8 cellular contexts compared by ENCODE assay signal in genomic region chr4:184355111-184355604, GRCh38.
A peak's percentile ranks its signal among the peaks of the same experiment; 100 is the strongest.
DNase-seq lines count a peak whose midpoint lies in the region; ATAC-seq and TF ChIP-seq lines count a peak whose summit lies in the region.

No MANE protein-coding gene starts in this region.

- peak overlapping the region; percentile 80 for H3K27ac ChIP-seq in KMS-11
- peak overlapping the region in 9 of 10 donors; percentile 26 to 88 (median 73) for H3K27ac ChIP-seq in heart right ventricle

- H3K27ac Mint-ChIP-seq in activated naive CD4-positive, alpha-beta T cell treated with anti-CD3 and anti-CD28 coated beads, Interleukin-2, amount 50 U/mL, for 72 hours = no peak overlapping the region
- peak overlapping the region; percentile 52 for H3K27ac Mint-ChIP-seq in activated naive CD8-positive, alpha-beta T cell treated with anti-CD3 and anti-CD28 coated beads for 36 hours

- intact Hi-C loops in heart right ventricle (cut with DNase I) = no loop called here

- H3K4me1 Mint-ChIP-seq in activated naive CD8-positive, alpha-beta T cell treated with anti-CD3 and anti-CD28 coated beads for 36 hours = peaks cover 24% of the 10 kb centered on the region

- H3K9me3 Mint-ChIP-seq in activated naive CD4-positive, alpha-beta T cell treated with anti-CD3 and anti-CD28 coated beads, Interleukin-2, amount 50 U/mL, for 72 hours = peaks cover 0 to 5% of the 10 kb centered on the region in 2 donors
- H3K9me3 Mint-ChIP-seq in activated naive CD8-positive, alpha-beta T cell treated with anti-CD3 and anti-CD28 coated beads for 36 hours = peaks cover 3% of the 10 kb centered on the region

- no peaks in the 10 kb centered on the region for H3K36me3 ChIP-seq in KMS-11 (ENCODE audit: insufficient read depth)
- no peaks in the 10 kb centered on the region for H3K36me3 ChIP-seq in heart right ventricle
- no peaks in the 10 kb centered on the region for H3K36me3 ChIP-seq in skeletal muscle satellite cell (ENCODE audit: insufficient read depth, low read length)

- H3K27me3 ChIP-seq in KMS-11 (ENCODE audit: insufficient read depth, low read depth) (no peaks in the 10 kb centered on the region), heart right ventricle (no peaks in the 10 kb centered on the region), skeletal muscle satellite cell (ENCODE audit: control insufficient read depth, insufficient read depth, low read length) (no peaks in the 10 kb centered on the region)

- no peak overlapping the region for H2AFZ ChIP-seq in KMS-11 (ENCODE audit: low read depth)

- TF ChIP-seq CTCF in KMS-11 (conservative IDR thresholded peaks at IDR 0.05; ENCODE audit: low read depth, low read length) = no peak
- TF ChIP-seq CTCF in heart right ventricle (IDR thresholded peaks at IDR 0.05) = no peak

- H3K9me3 ChIP-seq in heart right ventricle (peaks cover 0 to 10% (median 0%) of the 10 kb centered on the region in 11 donors), skeletal muscle satellite cell (replicated peaks; ENCODE audit: low read length) (no peaks in the 10 kb centered on the region)

- H3K4me3 ChIP-seq in KMS-11 (IDR thresholded peaks at IDR 0.05; ENCODE audit: insufficient read depth, low read depth, low read length) = no peak overlapping the region
- H3K4me3 ChIP-seq in heart right ventricle = no peak overlapping the region
- no peak overlapping the region for H3K4me3 ChIP-seq in skeletal muscle satellite cell (ENCODE audit: low read length)

- H3K9ac ChIP-seq in KMS-11 (peak overlapping the region; percentile 76; the same call in 1 of the 2 replicates), skeletal muscle satellite cell (ENCODE audit: low read depth, low read length) (peak overlapping the region; percentile 25)

- H4K20me1 ChIP-seq in KMS-11 (ENCODE audit: insufficient read depth) = no peaks in the 10 kb centered on the region

- DNase-seq in activated naive CD4-positive, alpha-beta T cell treated with anti-CD3 and anti-CD28 coated beads, Interleukin-2, amount 50 U/mL, for 72 hours (ENCODE audit: low spot score in 2 of 2) = no peak
- DNase-seq in activated naive CD4-positive, alpha-beta T cell treated with Interleukin-2 at 50 U/mL for 16 hours = no peak
- peak; percentile 22 for DNase-seq in activated naive CD8-positive, alpha-beta T cell treated with anti-CD3 and anti-CD28 coated beads for 36 hours
- peak in 1 of 2 donors; percentile 92 for DNase-seq in heart right ventricle
- no peak for DNase-seq in activated CD4-positive, alpha-beta T cell treated with anti-CD3 and anti-CD28 coated beads for 1 hour

- H3K27me3 Mint-ChIP-seq in activated naive CD8-positive, alpha-beta T cell treated with anti-CD3 and anti-CD28 coated beads for 36 hours = no peaks in the 10 kb centered on the region

- WGBS in heart right ventricle, 2 donors = 33 to 39% methylated on average over 2 of the region's 2 CpGs

- peak; percentile 41 to 71 for ATAC-seq in activated naive CD4-positive, alpha-beta T cell treated with anti-CD3 and anti-CD28 coated beads, Interleukin-2, amount 50 U/mL, for 72 hours
- ATAC-seq in heart right ventricle (peak; percentile 64 to 98 (median 91)), HG02798 (IDR thresholded peaks at IDR 0.05; ENCODE audit: poor library complexity, unreplicated experiment) (no peak)

- peak overlapping the region; percentile 60 for H3K4me2 ChIP-seq in KMS-11
- H3K4me2 ChIP-seq in skeletal muscle satellite cell (ENCODE audit: low read length) = peak overlapping the region; percentile 29

- H3K4me3 Mint-ChIP-seq in activated naive CD8-positive, alpha-beta T cell treated with anti-CD3 and anti-CD28 coated beads for 36 hours = no peak overlapping the region

- H3K4me1 ChIP-seq in KMS-11 (ENCODE audit: low read depth, poor library complexity, severe bottlenecking) = peaks cover 38% of the 10 kb centered on the region
- peaks cover 0 to 48% (median 21%) of the 10 kb centered on the region in 9 donors for H3K4me1 ChIP-seq in heart right ventricle
- H3K4me1 ChIP-seq in skeletal muscle satellite cell (ENCODE audit: control insufficient read depth, insufficient read depth, low read length) = peaks cover 12% of the 10 kb centered on the region

- H3K36me3 Mint-ChIP-seq in activated naive CD4-positive, alpha-beta T cell treated with anti-CD3 and anti-CD28 coated beads, Interleukin-2, amount 50 U/mL, for 72 hours = no peaks in the 10 kb centered on the region
- H3K36me3 Mint-ChIP-seq in activated naive CD8-positive, alpha-beta T cell treated with anti-CD3 and anti-CD28 coated beads for 36 hours = peaks cover 2% of the 10 kb centered on the region

- H3K79me2 ChIP-seq in KMS-11 (ENCODE audit: insufficient read depth, low read depth) = peaks cover 30% of the 10 kb centered on the region
